ENCODE assay signal across 21 cellular contexts in the genomic region with DNA sequence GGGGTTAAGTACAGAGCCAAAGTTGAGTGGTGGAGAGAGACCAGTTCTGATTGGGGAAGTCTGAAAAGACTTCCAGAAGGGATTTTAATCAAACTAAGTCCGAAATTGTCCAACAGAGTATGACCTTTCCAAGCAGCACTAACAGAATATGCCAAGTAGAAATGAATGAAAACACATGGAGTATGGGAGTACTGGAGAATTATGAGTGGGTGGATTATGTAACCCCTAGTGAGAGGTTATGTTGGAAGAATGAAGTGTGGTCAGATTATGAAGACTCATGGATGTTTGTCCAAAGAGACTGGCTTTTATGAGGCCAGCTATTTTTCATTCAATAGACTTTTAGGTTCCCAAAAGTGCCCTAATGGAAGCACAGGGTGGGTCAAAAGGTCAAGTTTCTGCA.
A peak's percentile ranks its signal among the peaks of the same experiment; 100 is the strongest.
DNase-seq lines count a peak whose midpoint lies in the region; ATAC-seq, FAIRE-seq and TF ChIP-seq lines count a peak whose summit lies in the region.
"Had no signal": no experiment of that assay in that cellular context is flagged by ENCODE, and none has a peak within 500 bp of the region (broad histone marks: within the 10 kb centered on the region; RNA-seq: fewer than 3 reads in every experiment).

No MANE protein-coding gene starts in this region.

- FAIRE-seq in A549 (lab: Jason Lieb, UNC): peak; percentile 7
- FAIRE-seq: keratinocyte had no signal

- TF ChIP-seq EP300 in A549 (IDR thresholded peaks at IDR 0.05): no peak

- TF ChIP-seq CTCF in A549 (IDR thresholded peaks at IDR 0.05) (no peak), esophagus squamous epithelium (IDR thresholded peaks at IDR 0.05) (no peak), uterus (IDR thresholded peaks at IDR 0.05) (no peak)

- H3K27ac ChIP-seq in A549 (no peak overlapping the region), esophagus squamous epithelium (no peak overlapping the region), uterus (no peak overlapping the region)
- H3K27ac ChIP-seq: colonic mucosa, HL-60, neural progenitor cell, tibial artery had no signal

- H3K4me3 ChIP-seq in A549 (no peak overlapping the region), esophagus squamous epithelium (no peak overlapping the region), uterus (no peak overlapping the region)
- H3K4me3 ChIP-seq: colonic mucosa, neural progenitor cell, tibial artery had no signal

- TF ChIP-seq POLR2A in A549 (IDR thresholded peaks at IDR 0.05; ENCODE audit: low read length) (no peak), esophagus squamous epithelium (IDR thresholded peaks at IDR 0.05) (no peak), uterus (IDR thresholded peaks at IDR 0.05) (no peak)

- CTCF ChIA-PET in A549 (lab: Yijun Ruan, JAX): no interaction called here

- H3K36me3 ChIP-seq in esophagus squamous epithelium (no peaks in the 10 kb centered on the region), uterus (no peaks in the 10 kb centered on the region)
- H3K36me3 ChIP-seq: colonic mucosa, neural progenitor cell, tibial artery had no signal

- TF ChIP-seq RAD21 in A549 (conservative IDR thresholded peaks at IDR 0.05 in 1 of 2, IDR thresholded peaks at IDR 0.05 in 1 of 2): no peak

- peaks cover 7% of the 10 kb centered on the region for H3K4me1 ChIP-seq in A549
- peaks cover 0 to under 1% (median 0%) of the 10 kb centered on the region in 3 donors for H3K4me1 ChIP-seq in esophagus squamous epithelium
- H3K4me1 ChIP-seq in uterus: peaks cover 0 to 5% of the 10 kb centered on the region in 2 donors
- H3K4me1 ChIP-seq: colonic mucosa had no signal

- no peak overlapping the region for H3K4me2 ChIP-seq in A549
- H3K4me2 ChIP-seq: neural progenitor cell had no signal

- ATAC-seq in A549 (no peak), GM18909 (IDR thresholded peaks at IDR 0.05; ENCODE audit: poor library complexity, unreplicated experiment) (no peak)
- ATAC-seq: CD8-positive, alpha-beta T cell; stimulated activated naive B cell treated with anti-CD40 and anti-IgM and Interleukin-4, amounts not matched to agents 10 μg/mL and 1 μg/mL and 100 μg/mL, for 72 hours had no signal

- intact Hi-C loops in esophagus squamous epithelium (cut with DNase I) (no loop called here), uterus (cut with DNase I; ENCODE audit: low total_unique reads) (no loop called here)

- H3K27me3 ChIP-seq in esophagus squamous epithelium (no peaks in the 10 kb centered on the region), uterus (no peaks in the 10 kb centered on the region)
- H3K27me3 ChIP-seq: colonic mucosa, neural progenitor cell, tibial artery had no signal

- peaks cover 14% of the 10 kb centered on the region for H3K9me3 ChIP-seq in A549
- H3K9me3 ChIP-seq in esophagus squamous epithelium: no peaks in the 10 kb centered on the region
- H3K9me3 ChIP-seq in uterus: no peaks in the 10 kb centered on the region
- H3K9me3 ChIP-seq: colonic mucosa, tibial artery had no signal

- POLR2A ChIA-PET in A549 (lab: Yijun Ruan, JAX): no interaction called here

- 0% methylated on average over 1 of the region's 1 CpG for WGBS in A549 (ENCODE audit: missing lambda C conversion rate)
- 25 to 62% methylated on average over 1 of the region's 1 CpG for WGBS in esophagus squamous epithelium, 2 donors

- DNase-seq in A549 (ENCODE audit: low read depth in 1 of 2, low spot score in 1 of 2): no peak
- peak; percentile 32 for DNase-seq in GM04504 (ENCODE audit: low read depth)
- peak; percentile 50 for DNase-seq in fibroblast of gingiva (ENCODE audit: low read depth)
- DNase-seq in left kidney (ENCODE audit: low read depth, low spot score): peak; percentile 16
- DNase-seq in esophagus squamous epithelium (lab: John Stamatoyannopoulos, UW): no peak
- no peak for DNase-seq in dedifferentiated amniotic fluid mesenchymal stem cell (ENCODE audit: extremely low spot score)
- no peak for DNase-seq in uterus
- DNase-seq: anterior cingulate cortex; CD8-positive, alpha-beta T cell; colonic mucosa; DND-41; H7; hippocampal formation; NCI-H2029; NCI-H446 treated with DMSO at 0.1 percent for 48 hours; stimulated activated naive B cell treated with anti-CD40 and anti-IgM and Interleukin-4, amounts not matched to agents 10 μg/mL and 1 μg/mL and 100 μg/mL, for 72 hours; tibial artery had no signal

TF ChIP-seq in A549, 52 proteins besides CTCF, POLR2A, EP300 and RAD21:
- TF ChIP-seq FOXS1 (CRISPR knock-in tag; IDR thresholded peaks at IDR 0.05): no peak
- no peak for TF ChIP-seq NPAS2 (CRISPR knock-in tag; IDR thresholded peaks at IDR 0.05; ENCODE audit: borderline replicate concordance)
- TF ChIP-seq FOSB (CRISPR knock-in tag; IDR thresholded peaks at IDR 0.05): no peak
- no peak for TF ChIP-seq JUN (IDR thresholded peaks at IDR 0.05)
- TF ChIP-seq HOXB5 (CRISPR knock-in tag; IDR thresholded peaks at IDR 0.05): no peak
- TF ChIP-seq JUNB (IDR thresholded peaks at IDR 0.05): no peak
- TF ChIP-seq RCOR1 (IDR thresholded peaks at IDR 0.05; ENCODE audit: low read depth, low read length): no peak
- TF ChIP-seq ZNF302 (CRISPR knock-in tag; IDR thresholded peaks at IDR 0.05): no peak
- no peak for TF ChIP-seq MAZ (IDR thresholded peaks at IDR 0.05; ENCODE audit: borderline replicate concordance, low read depth, low read length)
- TF ChIP-seq CBX2 (IDR thresholded peaks at IDR 0.05; ENCODE audit: borderline replicate concordance, low read depth): no peak
- no peak for TF ChIP-seq ZSCAN20 (CRISPR knock-in tag; IDR thresholded peaks at IDR 0.05)
- no peak for TF ChIP-seq CHD4 (IDR thresholded peaks at IDR 0.05; ENCODE audit: borderline replicate concordance)
- TF ChIP-seq KDM1A (IDR thresholded peaks at IDR 0.05; ENCODE audit: low read depth): no peak
- TF ChIP-seq POLR2AphosphoS2 (conservative IDR thresholded peaks at IDR 0.05; ENCODE audit: low read length): no peak

Comparison
In these comparisons a context has a peak if more than half of its experiments do, and no peak if none do; other contexts are left out.
1. DNase-seq: peak in GM04504 (single experiment), fibroblast of gingiva (single experiment) and left kidney (single experiment); none in A549 (0 of 2), esophagus squamous epithelium (single experiment), dedifferentiated amniotic fluid mesenchymal stem cell (single experiment) and uterus (0 of 2).